In genomic region chr22:25081409-25081824, GRCh38 we compare ENCODE assay signal across 8 cellular contexts.
A peak's percentile ranks its signal among the peaks of the same experiment; 100 is the strongest.
DNase-seq lines count a peak whose midpoint lies in the region; ATAC-seq and TF ChIP-seq lines count a peak whose summit lies in the region.

No MANE protein-coding gene starts in this region.

- no peaks in the 10 kb centered on the region for H3K79me2 ChIP-seq in PC-9 (ENCODE audit: low read depth)

- CTCF ChIA-PET in PC-9 (lab: Charles Lee) = no interaction called here

- H3K27me3 ChIP-seq in PC-9 (ENCODE audit: insufficient read depth, low read depth) = no peaks in the 10 kb centered on the region

- intact Hi-C loops in PC-9 (cut with micrococcal nuclease; ENCODE audit: unreplicated experiment) = no loop called here

- H3K4me3 Mint-ChIP-seq in type B pancreatic cell = no peak overlapping the region

- H3K4me1 ChIP-seq in PC-9 (replicated peaks; ENCODE audit: insufficient read depth) = no peaks in the 10 kb centered on the region

- no peak overlapping the region for H3K27ac ChIP-seq in PC-9

- H3F3A ChIP-seq in PC-9 (ENCODE audit: insufficient read depth, low read depth) = 0 out of 2 replicates have a peak, but pooled peaks cover 3% of the 10 kb centered on the region

- H3K9me3 Mint-ChIP-seq in type B pancreatic cell = no peaks in the 10 kb centered on the region

- no TSS peak for BruUV-seq in PC-9 (replicated peaks; lab: Mats Ljungman, UMichigan)

- peak; percentile 72 for TF ChIP-seq CTCF in GM12874 (IDR thresholded peaks at IDR 0.05; ENCODE audit: insufficient read depth, low read depth, low read length)
- TF ChIP-seq CTCF in PC-9 (conservative IDR thresholded peaks at IDR 0.05) = peak; percentile 69
- TF ChIP-seq CTCF in astrocyte of the cerebellum (IDR thresholded peaks at IDR 0.05; ENCODE audit: low read depth, low read length, missing control alignments) = peak; percentile 48
- peak; percentile 69 for TF ChIP-seq CTCF in type B pancreatic cell (conservative IDR thresholded peaks at IDR 0.05)

- peaks cover 29% of the 10 kb centered on the region for H4K20me1 ChIP-seq in PC-9 (ENCODE audit: insufficient read depth)

- no peak overlapping the region for H2AFZ ChIP-seq in PC-9

- no peaks in the 10 kb centered on the region for H3K27me3 Mint-ChIP-seq in type B pancreatic cell

- ATAC-seq in HG03439 (IDR thresholded peaks at IDR 0.05; ENCODE audit: unreplicated experiment) (no peak), HG02678 (IDR thresholded peaks at IDR 0.05; ENCODE audit: unreplicated experiment) (no peak)

- no peak overlapping the region for H3K4me2 ChIP-seq in PC-9

- POLR2A ChIA-PET in PC-9 (lab: Charles Lee; ENCODE audit: unreplicated experiment) = no interaction called here

- H3K9me3 ChIP-seq in PC-9 (ENCODE audit: insufficient read depth, low read depth) = no peaks in the 10 kb centered on the region

- H3K36me3 ChIP-seq in PC-9 (ENCODE audit: low read depth) = no peaks in the 10 kb centered on the region

- H3K36me3 Mint-ChIP-seq in type B pancreatic cell = no peaks in the 10 kb centered on the region

- H3K9me2 ChIP-seq in PC-9 (ENCODE audit: insufficient read depth) = no peaks in the 10 kb centered on the region

- no peak overlapping the region for H3K27ac Mint-ChIP-seq in type B pancreatic cell

- peak; percentile 34 for DNase-seq in AG08396 (ENCODE audit: low spot score)
- peak in 1 of 2 experiments; percentile 5 for DNase-seq in PC-9
- no peak for DNase-seq in astrocyte of the cerebellum (ENCODE audit: low read depth)
- DNase-seq in kidney tubule cell (ENCODE audit: low spot score) = peak; percentile 41
- DNase-seq in type B pancreatic cell (ENCODE audit: extremely low spot score, unreplicated experiment) = no peak

- H3K4me3 ChIP-seq in PC-9 (no peak overlapping the region), astrocyte of the cerebellum (ENCODE audit: low read depth, low read length) (no peak overlapping the region)

- in situ Hi-C loops in astrocyte of the cerebellum (cut with HindIII; ENCODE audit: low sequenced_read_pairs) = no loop called here

- peaks cover 10% of the 10 kb centered on the region for H3K4me1 Mint-ChIP-seq in type B pancreatic cell (ENCODE audit: unreplicated experiment)

Comparison
In these comparisons a context has a peak if more than half of its experiments do, and no peak if none do; other contexts are left out.
1. DNase-seq: peak in AG08396 (single experiment) and kidney tubule cell (single experiment); none in astrocyte of the cerebellum (single experiment) and type B pancreatic cell (single experiment).
2. Peak in every context shown above with its lines, with median percentiles within 50 percentile points of each other: CTCF ChIP-seq.